ENCODE assay signal across 1 cellular context in the genomic region with DNA sequence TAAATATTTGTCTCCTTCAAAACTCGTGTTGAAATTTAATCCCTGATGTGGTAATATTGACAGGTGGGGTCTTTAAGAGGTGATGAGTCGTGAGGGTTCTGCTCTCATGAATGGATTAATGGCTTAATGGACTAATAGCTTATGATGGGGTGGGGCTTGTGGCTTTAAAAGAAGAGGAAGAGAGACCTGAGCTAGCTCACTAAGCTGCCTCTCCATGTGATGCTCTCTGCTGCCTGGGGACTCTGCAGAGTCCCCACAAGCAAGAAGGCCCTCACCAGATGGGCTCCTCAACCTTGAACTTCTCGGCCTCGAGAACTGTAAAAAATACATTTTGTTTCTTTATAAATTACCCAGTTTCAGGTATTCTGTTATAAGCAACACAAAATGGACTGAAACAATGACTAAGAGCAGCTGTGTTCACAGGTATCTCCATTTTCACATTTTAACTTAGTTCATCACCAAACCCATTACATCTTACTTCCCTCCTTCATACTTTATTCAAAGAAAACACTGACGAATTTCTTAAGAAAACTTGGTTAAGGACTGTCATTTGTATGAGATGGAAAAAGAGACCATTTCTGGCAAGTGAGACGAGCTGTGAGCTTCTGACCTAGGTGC.
TF ChIP-seq lines count a peak whose summit lies in the region.

No MANE protein-coding gene starts in this region.

TF ChIP-seq in HepG2, 621 proteins besides CTCF, POLR2A, EP300 and RAD21 (continued from another document):
- no peak for TF ChIP-seq ZBTB37 (CRISPR knock-in tag; IDR thresholded peaks at IDR 0.05)
- TF ChIP-seq BRCA1 (CRISPR knock-in tag; IDR thresholded peaks at IDR 0.05) = no peak
- TF ChIP-seq, protein P1, sequence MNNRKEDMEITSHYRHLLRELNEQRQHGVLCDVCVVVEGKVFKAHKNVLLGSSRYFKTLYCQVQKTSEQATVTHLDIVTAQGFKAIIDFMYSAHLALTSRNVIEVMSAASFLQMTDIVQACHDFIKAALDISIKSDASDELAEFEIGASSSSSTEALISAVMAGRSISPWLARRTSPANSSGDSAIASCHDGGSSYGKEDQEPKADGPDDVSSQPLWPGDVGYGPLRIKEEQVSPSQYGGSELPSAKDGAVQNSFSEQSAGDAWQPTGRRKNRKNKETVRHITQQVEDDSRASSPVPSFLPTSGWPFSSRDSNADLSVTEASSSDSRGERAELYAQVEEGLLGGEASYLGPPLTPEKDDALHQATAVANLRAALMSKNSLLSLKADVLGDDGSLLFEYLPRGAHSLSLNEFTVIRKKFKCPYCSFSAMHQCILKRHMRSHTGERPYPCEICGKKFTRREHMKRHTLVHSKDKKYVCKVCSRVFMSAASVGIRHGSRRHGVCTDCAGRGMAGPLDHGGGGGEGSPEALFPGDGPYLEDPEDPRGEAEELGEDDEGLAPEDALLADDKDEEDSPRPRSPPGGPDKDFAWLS (CRISPR knock-in tag; IDR thresholded peaks at IDR 0.05; ENCODE audit: borderline replicate concordance) = no peak
- TF ChIP-seq ZNF512 (CRISPR knock-in tag; IDR thresholded peaks at IDR 0.05) = no peak
- no peak for TF ChIP-seq ZNF747 (CRISPR knock-in tag; IDR thresholded peaks at IDR 0.05; ENCODE audit: borderline replicate concordance)
- TF ChIP-seq UBTF (CRISPR knock-in tag; IDR thresholded peaks at IDR 0.05) = no peak
- no peak for TF ChIP-seq FOXA3 (CRISPR knock-in tag; IDR thresholded peaks at IDR 0.05)
- no peak for TF ChIP-seq ZNF572 (CRISPR knock-in tag; IDR thresholded peaks at IDR 0.05)
- no peak for TF ChIP-seq MAF1 (CRISPR knock-in tag; IDR thresholded peaks at IDR 0.05; ENCODE audit: borderline replicate concordance)
- no peak for TF ChIP-seq MEIS2 (CRISPR knock-in tag; IDR thresholded peaks at IDR 0.05)
- no peak for TF ChIP-seq NR2C2 (CRISPR knock-in tag; IDR thresholded peaks at IDR 0.05; ENCODE audit: borderline replicate concordance)
- no peak for TF ChIP-seq ZNF333 (CRISPR knock-in tag; IDR thresholded peaks at IDR 0.05; ENCODE audit: borderline replicate concordance)
- no peak for TF ChIP-seq SOX13 (IDR thresholded peaks at IDR 0.05)
- no peak for TF ChIP-seq SOX13 (CRISPR knock-in tag; conservative IDR thresholded peaks at IDR 0.05 in 1 of 2, IDR thresholded peaks at IDR 0.05 in 1 of 2)
- no peak for TF ChIP-seq SP1 (IDR thresholded peaks at IDR 0.05)
- TF ChIP-seq SP1 (CRISPR knock-in tag; IDR thresholded peaks at IDR 0.05) = no peak
